ENCODE assay signal across 30 cellular contexts in genomic region chr10:7866191-7866590, GRCh38.
"Had no signal": no experiment of that assay in that cellular context is flagged by ENCODE, and none has a peak within 500 bp of the region (broad histone marks: within the 10 kb centered on the region; RNA-seq: fewer than 3 reads in every experiment).

No MANE protein-coding gene starts in this region.

- H3K4me1 Mint-ChIP-seq: activated CD4-positive, alpha-beta memory T cell treated with anti-CD3 and anti-CD28 coated beads, Interleukin-2, amount 10 ng/mL, durations not matched to agents 7 days and 5 days had no signal

- H3K36me3 ChIP-seq: adrenal gland, cardiac muscle cell, MG63, Peyer's patch, SJCRH30 had no signal

- H3K4me1 ChIP-seq: adrenal gland, Peyer's patch, SJCRH30 had no signal

- ATAC-seq: activated T-helper 17 cell treated with anti-CD3 and anti-CD28 coated beads, Interleukin-2, amount 50 U/mL, for 72 hours; SK-N-SH treated with all-trans-retinoic acid at 6 μM for 48 hours had no signal

- H3K27me3 Mint-ChIP-seq: activated CD4-positive, alpha-beta memory T cell treated with anti-CD3 and anti-CD28 coated beads, Interleukin-2, amount 10 ng/mL, durations not matched to agents 7 days and 5 days; activated CD4-positive, alpha-beta T cell treated with anti-CD3 and anti-CD28 coated beads, Interleukin-2, amount 10 ng/mL, durations not matched to agents 7 days and 5 days; activated naive CD8-positive, alpha-beta T cell treated with anti-CD3 and anti-CD28 coated beads, Interleukin-2, amount 10 ng/mL, durations not matched to agents 7 days and 5 days; activated T-helper 17 cell treated with anti-CD3 and anti-CD28 coated beads, Interleukin-2, amount 50 U/mL, for 72 hours had no signal

- DNase-seq: activated CD4-positive, alpha-beta memory T cell treated with anti-CD3 and anti-CD28 coated beads, Interleukin-2, amount 10 ng/mL, durations not matched to agents 7 days and 5 days; activated CD4-positive, alpha-beta T cell treated with anti-CD3 and anti-CD28 coated beads, Interleukin-2, amount 10 ng/mL, durations not matched to agents 7 days and 5 days; activated CD4-positive, CD25-positive, alpha-beta regulatory T cell; activated gamma-delta T cell; activated naive CD4-positive, alpha-beta T cell treated with anti-CD3 and anti-CD28 coated beads for 36 hours; activated naive CD8-positive, alpha-beta T cell treated with anti-CD3 and anti-CD28 coated beads, Interleukin-2, amount 10 ng/mL, durations not matched to agents 7 days and 5 days; activated T-cell treated with anti-CD3 and anti-CD28 coated beads for 4 hours; activated T-cell treated with anti-CD3 and anti-CD28 coated beads, Interleukin-2, amount 50 U/mL, for 48 hours; adrenal gland; aorta; MG63; MV-4-11; NCI-H1092 treated with DMSO at 0.1 percent for 48 hours; NCI-H1436; NCI-H1694 treated with DMSO at 0.1 percent for 48 hours; NCI-H2029 treated with DMSO at 0.1 percent for 48 hours; NCI-H510A treated with DMSO at 0.1 percent for 48 hours; NCI-H69; NK-92 treated with Interleukin-12 subunit alpha and Interleukin-12 subunit beta, amount 100 ng/mL, for 24 hours; OCI-M1; Peyer's patch; Right ventricle myocardium superior; SJCRH30; SW 1271 had no signal

- H3K27ac Mint-ChIP-seq: activated CD4-positive, alpha-beta memory T cell treated with anti-CD3 and anti-CD28 coated beads, Interleukin-2, amount 10 ng/mL, durations not matched to agents 7 days and 5 days; activated CD4-positive, alpha-beta T cell treated with anti-CD3 and anti-CD28 coated beads, Interleukin-2, amount 10 ng/mL, durations not matched to agents 7 days and 5 days; activated naive CD4-positive, alpha-beta T cell treated with anti-CD3 and anti-CD28 coated beads for 36 hours; activated naive CD8-positive, alpha-beta T cell treated with anti-CD3 and anti-CD28 coated beads, Interleukin-2, amount 10 ng/mL, durations not matched to agents 7 days and 5 days; activated T-helper 17 cell treated with anti-CD3 and anti-CD28 coated beads, Interleukin-2, amount 50 U/mL, for 72 hours; brain had no signal

- H3K27me3 ChIP-seq: adrenal gland, cardiac muscle cell, Peyer's patch, SJCRH30 had no signal

- H3K27ac ChIP-seq: adrenal gland, cardiac muscle cell, Peyer's patch, RWPE1, SJCRH30, VCaP had no signal

- H3K4me3 ChIP-seq: adrenal gland, cardiac muscle cell, MG63, Peyer's patch, SJCRH30 had no signal

- H3K4me3 Mint-ChIP-seq: activated CD4-positive, alpha-beta memory T cell treated with anti-CD3 and anti-CD28 coated beads, Interleukin-2, amount 10 ng/mL, durations not matched to agents 7 days and 5 days; activated CD4-positive, alpha-beta T cell treated with anti-CD3 and anti-CD28 coated beads, Interleukin-2, amount 10 ng/mL, durations not matched to agents 7 days and 5 days; activated naive CD4-positive, alpha-beta T cell treated with anti-CD3 and anti-CD28 coated beads for 36 hours; activated naive CD8-positive, alpha-beta T cell treated with anti-CD3 and anti-CD28 coated beads, Interleukin-2, amount 10 ng/mL, durations not matched to agents 7 days and 5 days; activated T-helper 17 cell treated with anti-CD3 and anti-CD28 coated beads, Interleukin-2, amount 50 U/mL, for 72 hours; brain had no signal
